ENCODE assay signal across 9 cellular contexts in the genomic region with DNA sequence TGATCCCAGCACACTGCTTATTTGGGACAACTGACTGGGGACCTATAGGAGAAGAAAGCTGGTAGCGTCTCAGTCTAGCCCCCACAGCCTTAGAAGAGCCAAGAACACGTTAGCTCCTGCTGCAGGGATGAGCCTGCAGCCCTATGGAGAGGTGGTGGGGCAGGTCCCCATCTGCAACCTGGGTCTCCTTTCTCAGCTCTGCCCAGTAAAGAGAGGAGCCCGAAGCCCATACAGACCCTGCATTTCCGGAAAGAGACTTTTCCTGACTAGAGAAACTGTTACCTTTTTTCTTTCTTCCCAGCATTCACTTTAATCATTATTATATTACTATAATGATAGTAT. TPM values are rescaled to one million over a fixed set of nuclear protein-coding genes. Genes with fewer than 3 reads are reported as not detected.
DNase-seq lines count a peak whose midpoint lies in the region; ATAC-seq and TF ChIP-seq lines count a peak whose summit lies in the region.
"Had no signal": no experiment of that assay in that cellular context is flagged by ENCODE, and none has a peak within 500 bp of the region (broad histone marks: within the 10 kb centered on the region; RNA-seq: fewer than 3 reads in every experiment).

No MANE protein-coding gene starts in this region.

- peak overlapping the region; percentile 90 for H3K4me3 ChIP-seq in CD8-positive, alpha-beta T cell (ENCODE audit: low read depth, low read length)
- H3K4me3 ChIP-seq in iPS-20b (ENCODE audit: low read length) (peak overlapping the region; percentile 100), thymus (ENCODE audit: low read length) (peak overlapping the region; percentile 80)

- H3K9me3 ChIP-seq in CD8-positive, alpha-beta T cell (ENCODE audit: low read length) = no peaks in the 10 kb centered on the region
- H3K9me3 ChIP-seq in iPS-20b (ENCODE audit: insufficient read depth, low read depth, low read length) (no peaks in the 10 kb centered on the region), thymus (ENCODE audit: control insufficient read depth) (no peaks in the 10 kb centered on the region)

- ATAC-seq in CD8-positive, alpha-beta T cell = no peak
- ATAC-seq in HG02759 (IDR thresholded peaks at IDR 0.05; ENCODE audit: unreplicated experiment) = peak; percentile 14

- peaks cover 10% of the 10 kb centered on the region for H3K36me3 ChIP-seq in CD8-positive, alpha-beta T cell (ENCODE audit: insufficient read depth, low read length)
- peaks cover 36% of the 10 kb centered on the region for H3K36me3 ChIP-seq in iPS-20b (ENCODE audit: insufficient read depth, low read depth, low read length)
- H3K36me3 ChIP-seq in thymus (ENCODE audit: control insufficient read depth, insufficient read depth) = peaks cover 11% of the 10 kb centered on the region

- CTCF ChIA-PET in CD8-positive, alpha-beta T cell (lab: Charles Lee) = interaction anchor here (1.1 to 1.6 kb wide), 2 partner anchors 23 to 258 kb away, joined by 3 to 5 read pairs; no protein-coding TSS in a partner anchor

- TF ChIP-seq CTCF in CD8-positive, alpha-beta T cell (IDR thresholded peaks at IDR 0.05) = no peak

- no peaks in the 10 kb centered on the region for H3K27me3 Mint-ChIP-seq in CD8-positive, alpha-beta T cell (ENCODE audit: low read depth)
- peaks cover 8% of the 10 kb centered on the region for H3K27me3 Mint-ChIP-seq in activated T-helper 1 cell treated with anti-CD3 and anti-CD28 coated beads, Interleukin-12 subunit alpha, Interleukin-12 subunit beta, Interleukin-2, Interleukin-4 antibody, amounts not matched to agents 30 ng/mL and 10 ng/mL and 1 ng/mL, durations not matched to agents 14 hours and 24 hours and 36 hours (ENCODE audit: insufficient read depth)

- DNase-seq in CD8-positive, alpha-beta T cell = no peak
- no peak for DNase-seq in activated T-helper 1 cell treated with anti-CD3 and anti-CD28 coated beads, Interleukin-12 subunit alpha, Interleukin-12 subunit beta, Interleukin-2, Interleukin-4 antibody, amounts not matched to agents 30 ng/mL and 10 ng/mL and 1 ng/mL, durations not matched to agents 14 hours and 24 hours and 36 hours (ENCODE audit: low spot score)
- DNase-seq in NCI-H1417 (lab: John Stamatoyannopoulos, UW) (no peak), NCI-H774 (lab: John Stamatoyannopoulos, UW) (no peak)
- DNase-seq in stimulated activated CD4-positive, alpha-beta T cell treated with anti-CD3 and anti-CD28 coated beads, Interleukin-4, amount 100 ng/mL, for 4 hours = no peak

- peak overlapping the region; percentile 83 for H3K27ac ChIP-seq in CD8-positive, alpha-beta T cell (ENCODE audit: low read depth, low read length)
- peak overlapping the region; percentile 98 for H3K27ac ChIP-seq in iPS-20b (ENCODE audit: low read length)
- H3K27ac ChIP-seq in thymus (ENCODE audit: low read depth) = no peak overlapping the region

- WGBS in thymus = 14% methylated on average over 4 of the region's 4 CpGs

- no peaks in the 10 kb centered on the region for H3K27me3 ChIP-seq in CD8-positive, alpha-beta T cell (ENCODE audit: insufficient read depth, low read length)
- H3K27me3 ChIP-seq in iPS-20b (ENCODE audit: insufficient read depth, low read length) = no peaks in the 10 kb centered on the region
- H3K27me3 ChIP-seq in thymus (ENCODE audit: control insufficient read depth, insufficient read depth) = peaks cover 2% of the 10 kb centered on the region

- intact Hi-C loops in CD8-positive, alpha-beta T cell (cut with DNase I, micrococcal nuclease) = loop anchor here (5.0 kb wide), 4 partner anchors 55 to 470 kb away; partner anchors contain the start of genes HAPSTR1 (in 2 of the 2), USP7 (in 2 of the 2), PMM2 (in 1 of the 2) and TMEM186 (in 1 of the 2)
- intact Hi-C loops in activated T-helper 1 cell treated with anti-CD3 and anti-CD28 coated beads, Interleukin-12 subunit alpha, Interleukin-12 subunit beta, Interleukin-2, Interleukin-4 antibody, amounts not matched to agents 30 ng/mL and 10 ng/mL and 1 ng/mL, durations not matched to agents 14 hours and 24 hours and 36 hours (cut with micrococcal nuclease) = loop anchor here (5.0 kb wide), 2 partner anchors 470 to 505 kb away; partner anchors contain the start of gene HAPSTR1

- peak overlapping the region; percentile 100 for H3K9ac ChIP-seq in iPS-20b (ENCODE audit: low read depth, low read length)

- POLR2A ChIA-PET in CD8-positive, alpha-beta T cell (lab: Charles Lee) = no interaction called here

- H3K4me1 Mint-ChIP-seq in CD8-positive, alpha-beta T cell (ENCODE audit: low read depth) = peaks cover 23% of the 10 kb centered on the region
- H3K4me1 Mint-ChIP-seq in activated T-helper 1 cell treated with anti-CD3 and anti-CD28 coated beads, Interleukin-12 subunit alpha, Interleukin-12 subunit beta, Interleukin-2, Interleukin-4 antibody, amounts not matched to agents 30 ng/mL and 10 ng/mL and 1 ng/mL, durations not matched to agents 14 hours and 24 hours and 36 hours (ENCODE audit: low read depth) = peaks cover 17% of the 10 kb centered on the region

- peak overlapping the region; percentile 92 for H3K27ac Mint-ChIP-seq in CD8-positive, alpha-beta T cell
- H3K27ac Mint-ChIP-seq in activated T-helper 1 cell treated with anti-CD3 and anti-CD28 coated beads, Interleukin-12 subunit alpha, Interleukin-12 subunit beta, Interleukin-2, Interleukin-4 antibody, amounts not matched to agents 30 ng/mL and 10 ng/mL and 1 ng/mL, durations not matched to agents 14 hours and 24 hours and 36 hours = peak overlapping the region; percentile 87

- peaks cover 24% of the 10 kb centered on the region for H3K36me3 Mint-ChIP-seq in CD8-positive, alpha-beta T cell
- peaks cover 14% of the 10 kb centered on the region for H3K36me3 Mint-ChIP-seq in activated T-helper 1 cell treated with anti-CD3 and anti-CD28 coated beads, Interleukin-12 subunit alpha, Interleukin-12 subunit beta, Interleukin-2, Interleukin-4 antibody, amounts not matched to agents 30 ng/mL and 10 ng/mL and 1 ng/mL, durations not matched to agents 14 hours and 24 hours and 36 hours (ENCODE audit: low read depth)

- H3K4me3 Mint-ChIP-seq in CD8-positive, alpha-beta T cell = peak overlapping the region; percentile 94
- H3K4me3 Mint-ChIP-seq in activated T-helper 1 cell treated with anti-CD3 and anti-CD28 coated beads, Interleukin-12 subunit alpha, Interleukin-12 subunit beta, Interleukin-2, Interleukin-4 antibody, amounts not matched to agents 30 ng/mL and 10 ng/mL and 1 ng/mL, durations not matched to agents 14 hours and 24 hours and 36 hours = peak overlapping the region; percentile 99

- H3K9me3 Mint-ChIP-seq in CD8-positive, alpha-beta T cell = no peaks in the 10 kb centered on the region
- no peaks in the 10 kb centered on the region for H3K9me3 Mint-ChIP-seq in activated T-helper 1 cell treated with anti-CD3 and anti-CD28 coated beads, Interleukin-12 subunit alpha, Interleukin-12 subunit beta, Interleukin-2, Interleukin-4 antibody, amounts not matched to agents 30 ng/mL and 10 ng/mL and 1 ng/mL, durations not matched to agents 14 hours and 24 hours and 36 hours

- peaks cover 11% of the 10 kb centered on the region for H3K4me1 ChIP-seq in CD8-positive, alpha-beta T cell (ENCODE audit: insufficient read depth, low read length)
- peaks cover 5% of the 10 kb centered on the region; the same call in 1 of the 2 replicates for H3K4me1 ChIP-seq in iPS-20b (ENCODE audit: insufficient read depth, low read length)
- peaks cover 7% of the 10 kb centered on the region for H3K4me1 ChIP-seq in thymus (ENCODE audit: control insufficient read depth, insufficient read depth, low read length)

RNA-seq across cellular contexts. Expression of gene METTL22, which starts 0.8 kb away (rescaled TPM):
- total RNA-seq in CD8-positive, alpha-beta T cell = 10 to 100 TPM; 30.0 to 30.8 TPM
- 30.0 and 32.0 TPM in 2 replicates for total RNA-seq in activated T-helper 1 cell treated with anti-CD3 and anti-CD28 coated beads, Interleukin-12 subunit alpha, Interleukin-12 subunit beta, Interleukin-2, Interleukin-4 antibody, amounts not matched to agents 30 ng/mL and 10 ng/mL and 1 ng/mL, durations not matched to agents 14 hours and 24 hours and 36 hours
- 27.5 TPM for polyA plus RNA-seq in thymus

RNA-seq across cellular contexts. Expression of gene TMEM114, which starts 32.0 kb away (rescaled TPM):
- not detected for total RNA-seq in CD8-positive, alpha-beta T cell
- not detected in 2 replicates for total RNA-seq in activated T-helper 1 cell treated with anti-CD3 and anti-CD28 coated beads, Interleukin-12 subunit alpha, Interleukin-12 subunit beta, Interleukin-2, Interleukin-4 antibody, amounts not matched to agents 30 ng/mL and 10 ng/mL and 1 ng/mL, durations not matched to agents 14 hours and 24 hours and 36 hours
- polyA plus RNA-seq in thymus = 0.34 TPM
- total RNA-seq: renal cortical epithelial cell had no signal

RNA-seq across cellular contexts. Expression of gene ABAT, which starts 52.1 kb away (rescaled TPM):
- 1 to 10 TPM; 4.1 to 4.2 TPM for total RNA-seq in CD8-positive, alpha-beta T cell
- 7.3 and 7.7 TPM in 2 replicates for total RNA-seq in activated T-helper 1 cell treated with anti-CD3 and anti-CD28 coated beads, Interleukin-12 subunit alpha, Interleukin-12 subunit beta, Interleukin-2, Interleukin-4 antibody, amounts not matched to agents 30 ng/mL and 10 ng/mL and 1 ng/mL, durations not matched to agents 14 hours and 24 hours and 36 hours
- 8.6 TPM for polyA plus RNA-seq in thymus
